9 cellular contexts compared by ENCODE assay signal in the genomic region with DNA sequence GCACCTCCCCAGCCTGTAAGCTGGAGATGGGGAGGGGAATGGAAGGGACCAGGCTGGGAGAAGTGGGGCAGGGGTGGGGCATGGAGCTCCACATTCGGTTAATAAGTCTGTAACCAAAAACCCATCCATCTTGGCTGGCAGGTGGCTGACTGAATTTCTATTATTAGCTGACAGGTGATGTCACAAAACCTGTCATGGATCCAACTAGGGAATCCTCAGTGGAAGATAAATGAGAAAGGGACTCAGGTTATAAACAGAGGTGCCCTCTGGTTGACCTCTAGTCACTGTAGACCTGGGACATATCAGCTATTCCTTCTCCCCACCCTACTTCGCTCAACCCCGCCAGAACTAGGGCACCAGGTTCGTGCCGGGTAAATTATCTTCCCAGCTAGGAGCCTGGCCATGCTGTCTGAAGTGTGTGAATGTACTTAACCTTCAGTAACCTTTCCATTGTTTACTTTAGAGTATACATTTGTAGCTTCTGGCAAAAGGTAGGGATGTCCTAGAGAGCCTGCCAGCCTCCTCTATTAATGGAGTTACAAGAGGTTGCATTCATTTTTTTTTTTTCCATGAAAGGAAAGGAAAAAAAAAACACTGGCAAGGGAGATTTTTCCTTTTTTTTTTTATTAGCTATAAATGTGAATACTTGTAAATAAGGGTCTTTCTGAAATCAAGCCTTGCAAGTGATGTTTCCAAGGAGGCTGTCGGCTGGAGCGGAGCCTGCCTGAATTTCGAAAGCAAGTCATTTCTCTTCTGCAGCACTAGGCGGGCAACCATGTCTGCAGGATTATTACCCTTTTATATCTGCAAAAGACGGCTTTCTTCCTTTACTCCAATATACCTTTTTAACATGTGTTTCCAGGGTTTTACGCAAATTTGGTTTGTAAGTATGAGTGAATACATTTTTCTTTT.
DNase-seq lines count a peak whose midpoint lies in the region; ATAC-seq and TF ChIP-seq lines count a peak whose summit lies in the region.
"Had no signal": no experiment of that assay in that cellular context is flagged by ENCODE, and none has a peak within 500 bp of the region (broad histone marks: within the 10 kb centered on the region; RNA-seq: fewer than 3 reads in every experiment).

No MANE protein-coding gene starts in this region.

- TF ChIP-seq CTCF in heart right ventricle (IDR thresholded peaks at IDR 0.05), result no peak

- no peak for DNase-seq in activated CD4-positive, alpha-beta T cell treated with anti-CD3 and anti-CD28 coated beads, Interleukin-2, amount 10 ng/mL, durations not matched to agents 24 days and 14 days
- no peak for DNase-seq in activated CD4-positive, alpha-beta T cell treated with anti-CD3 and anti-CD28 coated beads, Interleukin-2, amount 10 ng/mL, durations not matched to agents 7 days and 5 days
- peak; percentile 99 for DNase-seq in NCI-H748 (lab: John Stamatoyannopoulos, UW; ENCODE audit: unreplicated experiment)
- DNase-seq in heart right ventricle, result peak in 1 of 2 donors; percentile 34
- no peak for DNase-seq in amniotic stem cell (lab: John Stamatoyannopoulos, UW)
- no peak for DNase-seq in foreskin melanocyte
- DNase-seq: stimulated activated CD4-positive, alpha-beta T cell treated with anti-CD3 and anti-CD28 coated beads, Interleukin-12 subunit alpha, Interleukin-12 subunit beta, amount 100 ng/mL, for 4 hours had no signal

- peaks cover 6% of the 10 kb centered on the region for H3K4me1 Mint-ChIP-seq in activated CD4-positive, alpha-beta T cell treated with anti-CD3 and anti-CD28 coated beads, Interleukin-2, amount 10 ng/mL, durations not matched to agents 24 days and 14 days
- H3K4me1 Mint-ChIP-seq in activated CD4-positive, alpha-beta T cell treated with anti-CD3 and anti-CD28 coated beads, Interleukin-2, amount 10 ng/mL, durations not matched to agents 7 days and 5 days, result peaks cover 23% of the 10 kb centered on the region

- WGBS in heart right ventricle, 2 donors, result 43 to 52% methylated on average over 11 of the region's 11 CpGs

- peaks cover 46% of the 10 kb centered on the region for H3K36me3 Mint-ChIP-seq in activated CD4-positive, alpha-beta T cell treated with anti-CD3 and anti-CD28 coated beads, Interleukin-2, amount 10 ng/mL, durations not matched to agents 24 days and 14 days (ENCODE audit: low read depth)
- H3K36me3 Mint-ChIP-seq in activated CD4-positive, alpha-beta T cell treated with anti-CD3 and anti-CD28 coated beads, Interleukin-2, amount 10 ng/mL, durations not matched to agents 7 days and 5 days (ENCODE audit: low read depth), result peaks cover 33% of the 10 kb centered on the region

- no peak overlapping the region for H3K9ac ChIP-seq in stomach smooth muscle (ENCODE audit: low read length in 2 of 2)

- peaks cover 0 to 97% (median 18%) of the 10 kb centered on the region in 9 donors for H3K36me3 ChIP-seq in heart right ventricle
- peaks cover 21 to 38% of the 10 kb centered on the region in 2 donors for H3K36me3 ChIP-seq in stomach smooth muscle (ENCODE audit: control insufficient read depth in 2 of 2, insufficient read depth in 2 of 2, low read length in 2 of 2)

- peak overlapping the region in 8 of 10 donors; percentile 4 to 60 (median 48) for H3K27ac ChIP-seq in heart right ventricle
- peak overlapping the region; percentile 53 for H3K27ac ChIP-seq in stomach smooth muscle (ENCODE audit: low read length)

- no peaks in the 10 kb centered on the region for H3K27me3 ChIP-seq in heart right ventricle
- H3K27me3 ChIP-seq in stomach smooth muscle (ENCODE audit: control insufficient read depth in 1 of 2, insufficient read depth in 2 of 2, low read length in 2 of 2), result no peaks in the 10 kb centered on the region

- peak overlapping the region; percentile 53 for H3K27ac Mint-ChIP-seq in activated CD4-positive, alpha-beta T cell treated with anti-CD3 and anti-CD28 coated beads, Interleukin-2, amount 10 ng/mL, durations not matched to agents 24 days and 14 days
- no peak overlapping the region for H3K27ac Mint-ChIP-seq in activated CD4-positive, alpha-beta T cell treated with anti-CD3 and anti-CD28 coated beads, Interleukin-2, amount 10 ng/mL, durations not matched to agents 7 days and 5 days

- no peaks in the 10 kb centered on the region for H3K27me3 Mint-ChIP-seq in activated CD4-positive, alpha-beta T cell treated with anti-CD3 and anti-CD28 coated beads, Interleukin-2, amount 10 ng/mL, durations not matched to agents 24 days and 14 days
- no peaks in the 10 kb centered on the region for H3K27me3 Mint-ChIP-seq in activated CD4-positive, alpha-beta T cell treated with anti-CD3 and anti-CD28 coated beads, Interleukin-2, amount 10 ng/mL, durations not matched to agents 7 days and 5 days

- CTCF ChIA-PET in activated CD4-positive, alpha-beta T cell treated with anti-CD3 and anti-CD28 coated beads, Interleukin-2, amount 10 ng/mL, durations not matched to agents 7 days and 5 days (lab: Charles Lee), result interaction anchor here (1.0 to 1.1 kb wide), 2 partner anchors 12 to 150 kb away, joined by 3 read pairs; no protein-coding TSS in a partner anchor

- peak overlapping the region in 1 of 10 donors; percentile 0 for H3K4me3 ChIP-seq in heart right ventricle
- H3K4me3 ChIP-seq in stomach smooth muscle (ENCODE audit: low read length in 2 of 2), result peak overlapping the region in 1 of 2 donors; percentile 22

- POLR2A ChIA-PET in activated CD4-positive, alpha-beta T cell treated with anti-CD3 and anti-CD28 coated beads, Interleukin-2, amount 10 ng/mL, durations not matched to agents 7 days and 5 days (lab: Charles Lee), result no interaction called here

- no peak overlapping the region for H3K4me3 Mint-ChIP-seq in activated CD4-positive, alpha-beta T cell treated with anti-CD3 and anti-CD28 coated beads, Interleukin-2, amount 10 ng/mL, durations not matched to agents 24 days and 14 days
- no peak overlapping the region for H3K4me3 Mint-ChIP-seq in activated CD4-positive, alpha-beta T cell treated with anti-CD3 and anti-CD28 coated beads, Interleukin-2, amount 10 ng/mL, durations not matched to agents 7 days and 5 days

- H3K4me1 ChIP-seq in heart right ventricle (peaks cover 0 to 42% (median 23%) of the 10 kb centered on the region in 9 donors), stomach smooth muscle (ENCODE audit: control insufficient read depth, insufficient read depth, low read length) (peaks cover 17% of the 10 kb centered on the region)

- H3K9me3 ChIP-seq in heart right ventricle (no peaks in the 10 kb centered on the region), stomach smooth muscle (ENCODE audit: control insufficient read depth in 2 of 2, low read length in 2 of 2) (no peaks in the 10 kb centered on the region)

- peak; percentile 50 to 82 (median 70) for ATAC-seq in heart right ventricle
- no peak for ATAC-seq in GM21619 (IDR thresholded peaks at IDR 0.05; ENCODE audit: unreplicated experiment)

- intact Hi-C loops in activated CD4-positive, alpha-beta T cell treated with anti-CD3 and anti-CD28 coated beads, Interleukin-2, amount 10 ng/mL, durations not matched to agents 24 days and 14 days (cut with micrococcal nuclease), result no loop called here
- intact Hi-C loops in heart right ventricle (cut with DNase I), result loop anchor here in 7 of 10 donors (5.0 to 10.0 kb wide), 7 partner anchors 53 to 623 kb away; a partner anchor contains a TSS

- H3K9me3 Mint-ChIP-seq in activated CD4-positive, alpha-beta T cell treated with anti-CD3 and anti-CD28 coated beads, Interleukin-2, amount 10 ng/mL, durations not matched to agents 24 days and 14 days, result no peaks in the 10 kb centered on the region
- H3K9me3 Mint-ChIP-seq in activated CD4-positive, alpha-beta T cell treated with anti-CD3 and anti-CD28 coated beads, Interleukin-2, amount 10 ng/mL, durations not matched to agents 7 days and 5 days, result no peaks in the 10 kb centered on the region
